In genomic region chr2:161414385-161415040, GRCh38 we compare ENCODE assay signal across 8 cellular contexts. TPM values are rescaled to one million over a fixed set of nuclear protein-coding genes. Genes with fewer than 3 reads are reported as not detected.
DNase-seq lines count a peak whose midpoint lies in the region; ATAC-seq and TF ChIP-seq lines count a peak whose summit lies in the region.

No MANE protein-coding gene starts in this region.

- H3K27me3 Mint-ChIP-seq in activated naive CD8-positive, alpha-beta T cell treated with anti-CD3 and anti-CD28 coated beads, Interleukin-2, amount 10 ng/mL, durations not matched to agents 7 days and 5 days = peaks cover 54% of the 10 kb centered on the region

- H4K20me1 ChIP-seq in hepatocyte (ENCODE audit: insufficient read depth, poor library complexity, severe bottlenecking) = no peaks in the 10 kb centered on the region

- H3K4me2 ChIP-seq in hepatocyte = peak overlapping the region; percentile 94

- peaks cover 46% of the 10 kb centered on the region for H3K4me1 Mint-ChIP-seq in activated naive CD8-positive, alpha-beta T cell treated with anti-CD3 and anti-CD28 coated beads, Interleukin-2, amount 10 ng/mL, durations not matched to agents 7 days and 5 days

- H3K79me2 ChIP-seq in hepatocyte = no peaks in the 10 kb centered on the region

- ATAC-seq in GM21529 (IDR thresholded peaks at IDR 0.05; ENCODE audit: unreplicated experiment) = peak; percentile 44
- ATAC-seq in activated naive CD8-positive, alpha-beta T cell treated with anti-CD3 and anti-CD28 coated beads, Interleukin-2, amount 10 ng/mL, durations not matched to agents 7 days and 5 days (ENCODE audit: low read depth) = peak; percentile 51
- ATAC-seq in sciatic nerve = peak; percentile 60

- no peak overlapping the region for H3K27ac Mint-ChIP-seq in activated naive CD8-positive, alpha-beta T cell treated with anti-CD3 and anti-CD28 coated beads, Interleukin-2, amount 10 ng/mL, durations not matched to agents 7 days and 5 days

- no peaks in the 10 kb centered on the region for H3K9me2 ChIP-seq in hepatocyte (replicated peaks; ENCODE audit: insufficient read depth)

- POLR2A ChIA-PET in activated naive CD8-positive, alpha-beta T cell treated with anti-CD3 and anti-CD28 coated beads, Interleukin-2, amount 10 ng/mL, durations not matched to agents 7 days and 5 days (lab: Charles Lee) = interaction anchor here (0.9 to 1.5 kb wide), 2 partner anchors 105 to 107 kb away, joined by 3 to 6 read pairs; partner anchors contain the start of gene PSMD14

- peaks cover 70% of the 10 kb centered on the region for H3K27me3 ChIP-seq in hepatocyte

- H3K27ac ChIP-seq in hepatocyte = no peak overlapping the region

- no peaks in the 10 kb centered on the region for H3K9me3 Mint-ChIP-seq in activated naive CD8-positive, alpha-beta T cell treated with anti-CD3 and anti-CD28 coated beads, Interleukin-2, amount 10 ng/mL, durations not matched to agents 7 days and 5 days

- peak overlapping the region; percentile 35 for H3K4me3 ChIP-seq in hepatocyte

- peaks cover 18% of the 10 kb centered on the region for H3K4me1 ChIP-seq in hepatocyte (ENCODE audit: insufficient read depth)

- under 1% methylated on average over 61 of the region's 62 CpGs for WGBS in hepatocyte (ENCODE audit: low lambda C conversion rate, missing lambda C conversion rate)

- intact Hi-C loops in sciatic nerve (cut with DNase I) = no loop called here

- peak overlapping the region; percentile 18 for H2AFZ ChIP-seq in hepatocyte

- H3K4me3 Mint-ChIP-seq in activated naive CD8-positive, alpha-beta T cell treated with anti-CD3 and anti-CD28 coated beads, Interleukin-2, amount 10 ng/mL, durations not matched to agents 7 days and 5 days = peak overlapping the region; percentile 64

- DNase-seq in NCI-H1417 (lab: John Stamatoyannopoulos, UW) = peak in 2 of 3 experiments; percentile 41 to 59
- DNase-seq in NCI-H1417 treated with DMSO at 0.1 percent for 48 hours (lab: John Stamatoyannopoulos, UW) = no peak
- DNase-seq in NCI-H1092 (lab: John Stamatoyannopoulos, UW) = peak; percentile 45
- DNase-seq in activated naive CD8-positive, alpha-beta T cell treated with anti-CD3 and anti-CD28 coated beads, Interleukin-2, amount 10 ng/mL, durations not matched to agents 7 days and 5 days = peak; percentile 55
- DNase-seq in hepatocyte (ENCODE audit: low spot score) = peak; percentile 32
- no peak for DNase-seq in sciatic nerve (ENCODE audit: low spot score)
- DNase-seq in COLO829 (ENCODE audit: low spot score) = no peak

- no peak for TF ChIP-seq CTCF in hepatocyte (IDR thresholded peaks at IDR 0.05; ENCODE audit: poor library complexity)

- H3K9me3 ChIP-seq in hepatocyte (ENCODE audit: low read depth) = no peaks in the 10 kb centered on the region

- no peaks in the 10 kb centered on the region for H3K36me3 ChIP-seq in hepatocyte (replicated peaks; ENCODE audit: insufficient read depth, low read depth)

- peaks cover 16% of the 10 kb centered on the region for H3K36me3 Mint-ChIP-seq in activated naive CD8-positive, alpha-beta T cell treated with anti-CD3 and anti-CD28 coated beads, Interleukin-2, amount 10 ng/mL, durations not matched to agents 7 days and 5 days

RNA-seq across cellular contexts. Expression of gene TBR1, which starts 1.6 kb away (rescaled TPM):
- not detected for total RNA-seq in activated naive CD8-positive, alpha-beta T cell treated with anti-CD3 and anti-CD28 coated beads, Interleukin-2, amount 10 ng/mL, durations not matched to agents 7 days and 5 days
- total RNA-seq in hepatocyte (not detected in 2 replicates), sciatic nerve (not detected)
- not detected in 2 replicates for polyA plus RNA-seq in hepatocyte

Comparison
In these comparisons a context has a peak if more than half of its experiments do, and no peak if none do; other contexts are left out.
1. DNase-seq: peak in NCI-H1417 (2 of 3), NCI-H1092 (single experiment), activated naive CD8-positive, alpha-beta T cell treated with anti-CD3 and anti-CD28 coated beads, Interleukin-2, amount 10 ng/mL, durations not matched to agents 7 days and 5 days (single experiment) and hepatocyte (single experiment); none in NCI-H1417 treated with DMSO at 0.1 percent for 48 hours (single experiment), sciatic nerve (single experiment) and COLO829 (single experiment).
2. Peak in every context shown above with its lines, with median percentiles within 50 percentile points of each other: ATAC-seq.